In genomic region chr9:96071245-96072124, GRCh38 we compare ENCODE assay signal across 8 cellular contexts.
DNase-seq lines count a peak whose midpoint lies in the region; ATAC-seq and TF ChIP-seq lines count a peak whose summit lies in the region.

No MANE protein-coding gene starts in this region.

- ATAC-seq in activated CD4-positive, alpha-beta T cell treated with anti-CD3 and anti-CD28 coated beads for 36 hours: peak; percentile 61
- no peak for ATAC-seq in HG03520 (IDR thresholded peaks at IDR 0.05; ENCODE audit: unreplicated experiment)
- no peak for ATAC-seq in GM18498 (IDR thresholded peaks at IDR 0.05; ENCODE audit: unreplicated experiment)

- H3K9me3 ChIP-seq in ascending aorta: no peaks in the 10 kb centered on the region

- H3K36me3 ChIP-seq in ascending aorta (no peaks in the 10 kb centered on the region), kidney epithelial cell (ENCODE audit: control insufficient read depth, insufficient read depth, low read length) (no peaks in the 10 kb centered on the region)

- DNase-seq in activated CD4-positive, alpha-beta T cell treated with anti-CD3 and anti-CD28 coated beads for 36 hours: peak; percentile 53
- DNase-seq in activated CD4-positive, alpha-beta T cell treated with anti-CD3 and anti-CD28 coated beads for 1 hour: no peak
- DNase-seq in HuH-7.5 (ENCODE audit: low spot score) (peak; percentile 73), ascending aorta (ENCODE audit: low spot score in 2 of 2) (no peak), kidney epithelial cell (ENCODE audit: low read depth) (no peak)
- no peak for DNase-seq in T-helper 2 cell treated with Interferon-gamma antibody and Interleukin-4, amounts not matched to agents 5 μg/mL and 100 μg/mL, for 36 hours (ENCODE audit: low spot score)

- H3K9me3 Mint-ChIP-seq in activated CD4-positive, alpha-beta T cell treated with anti-CD3 and anti-CD28 coated beads for 36 hours (ENCODE audit: low read depth): no peaks in the 10 kb centered on the region
- no peaks in the 10 kb centered on the region for H3K9me3 Mint-ChIP-seq in T-helper 2 cell treated with Interferon-gamma antibody and Interleukin-4, amounts not matched to agents 5 μg/mL and 100 μg/mL, for 36 hours

- no peak overlapping the region for H3K27ac ChIP-seq in ascending aorta

- H3K27me3 Mint-ChIP-seq in activated CD4-positive, alpha-beta T cell treated with anti-CD3 and anti-CD28 coated beads for 36 hours: peaks cover 3% of the 10 kb centered on the region
- peaks cover 5% of the 10 kb centered on the region for H3K27me3 Mint-ChIP-seq in T-helper 2 cell treated with Interferon-gamma antibody and Interleukin-4, amounts not matched to agents 5 μg/mL and 100 μg/mL, for 36 hours (ENCODE audit: low read depth)

- H3K36me3 Mint-ChIP-seq in activated CD4-positive, alpha-beta T cell treated with anti-CD3 and anti-CD28 coated beads for 36 hours (ENCODE audit: low read depth): no peaks in the 10 kb centered on the region
- no peaks in the 10 kb centered on the region for H3K36me3 Mint-ChIP-seq in T-helper 2 cell treated with Interferon-gamma antibody and Interleukin-4, amounts not matched to agents 5 μg/mL and 100 μg/mL, for 36 hours (ENCODE audit: low read depth)

- CTCF ChIA-PET in activated CD4-positive, alpha-beta T cell treated with anti-CD3 and anti-CD28 coated beads for 36 hours (lab: Charles Lee): interaction anchor here (0.5 to 1.6 kb wide), 6 partner anchors 10 to 943 kb away, joined by 3 to 4 read pairs (median 3); no protein-coding TSS in a partner anchor

- H3K4me1 Mint-ChIP-seq in activated CD4-positive, alpha-beta T cell treated with anti-CD3 and anti-CD28 coated beads for 36 hours: no peaks in the 10 kb centered on the region
- peaks cover 4% of the 10 kb centered on the region for H3K4me1 Mint-ChIP-seq in T-helper 2 cell treated with Interferon-gamma antibody and Interleukin-4, amounts not matched to agents 5 μg/mL and 100 μg/mL, for 36 hours (ENCODE audit: low read depth)

- peaks cover 0 to 13% of the 10 kb centered on the region in 2 donors for H3K4me1 ChIP-seq in ascending aorta

- intact Hi-C loops in activated CD4-positive, alpha-beta T cell treated with anti-CD3 and anti-CD28 coated beads for 36 hours (cut with DNase I, micrococcal nuclease): loop anchor here in 1 of 2 experiments (10.0 kb wide), 1 partner anchor 243 kb away; no protein-coding TSS in a partner anchor
- intact Hi-C loops in ascending aorta (cut with DNase I): no loop called here

- TF ChIP-seq CTCF in ascending aorta (IDR thresholded peaks at IDR 0.05) (peak in 2 of 3 experiments; percentile 20 to 24), kidney epithelial cell (IDR thresholded peaks at IDR 0.05; ENCODE audit: insufficient read depth, low read length, poor library complexity, severe bottlenecking) (peak; percentile 63)

- no peak overlapping the region for H3K27ac Mint-ChIP-seq in activated CD4-positive, alpha-beta T cell treated with anti-CD3 and anti-CD28 coated beads for 36 hours
- H3K27ac Mint-ChIP-seq in T-helper 2 cell treated with Interferon-gamma antibody and Interleukin-4, amounts not matched to agents 5 μg/mL and 100 μg/mL, for 36 hours: no peak overlapping the region

- no peak overlapping the region for H3K4me3 Mint-ChIP-seq in activated CD4-positive, alpha-beta T cell treated with anti-CD3 and anti-CD28 coated beads for 36 hours
- no peak overlapping the region for H3K4me3 Mint-ChIP-seq in T-helper 2 cell treated with Interferon-gamma antibody and Interleukin-4, amounts not matched to agents 5 μg/mL and 100 μg/mL, for 36 hours

- POLR2A ChIA-PET in activated CD4-positive, alpha-beta T cell treated with anti-CD3 and anti-CD28 coated beads for 36 hours (lab: Charles Lee): no interaction called here

- H3K27me3 ChIP-seq in ascending aorta (no peaks in the 10 kb centered on the region), kidney epithelial cell (ENCODE audit: control insufficient read depth, insufficient read depth, low read length) (peaks cover 2% of the 10 kb centered on the region)

- H3K4me3 ChIP-seq in ascending aorta (no peak overlapping the region), kidney epithelial cell (ENCODE audit: low read depth, low read length) (no peak overlapping the region)

Comparison
In these comparisons a context has a peak if more than half of its experiments do, and no peak if none do; other contexts are left out.
1. DNase-seq: peak in activated CD4-positive, alpha-beta T cell treated with anti-CD3 and anti-CD28 coated beads for 36 hours (single experiment) and HuH-7.5 (single experiment); none in activated CD4-positive, alpha-beta T cell treated with anti-CD3 and anti-CD28 coated beads for 1 hour (single experiment), ascending aorta (0 of 2), kidney epithelial cell (single experiment) and T-helper 2 cell treated with Interferon-gamma antibody and Interleukin-4, amounts not matched to agents 5 μg/mL and 100 μg/mL, for 36 hours (single experiment).